1 cellular context compared by ENCODE assay signal in the genomic region with DNA sequence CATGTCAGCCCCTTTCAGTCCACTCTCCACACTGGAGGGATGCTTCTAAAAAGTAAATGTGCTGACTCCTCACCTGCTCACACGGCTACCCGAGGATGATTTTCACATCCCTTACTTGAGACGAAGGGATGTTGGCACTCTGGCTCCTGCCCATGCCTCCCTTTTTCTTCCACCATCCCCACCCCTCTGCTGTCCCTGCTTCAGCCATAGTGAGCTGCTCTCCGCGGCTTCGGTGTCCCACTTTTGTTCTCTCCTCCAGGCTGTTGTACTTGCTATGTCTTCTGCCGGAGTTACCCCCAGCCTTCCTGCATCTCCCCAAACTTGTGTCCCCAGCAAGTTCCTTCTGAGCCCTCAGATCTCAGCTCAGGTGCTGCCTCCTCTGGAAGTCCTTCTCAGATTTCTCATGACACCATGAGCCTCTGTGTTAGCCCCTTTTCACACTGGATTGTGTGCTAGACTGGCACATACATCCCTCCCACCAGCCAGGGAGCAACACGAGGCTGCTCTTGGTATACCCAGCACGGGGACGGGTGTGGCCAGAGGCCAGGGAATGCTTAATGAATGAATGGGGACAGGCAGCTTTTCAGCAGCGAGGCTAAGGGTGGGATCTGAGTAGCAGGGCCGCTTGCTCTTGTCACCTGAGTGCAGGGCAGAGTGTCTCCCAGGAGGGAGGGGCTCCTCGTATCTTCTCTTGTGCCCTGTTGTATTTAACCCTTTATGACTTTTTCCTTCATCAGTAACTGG.
TF ChIP-seq lines count a peak whose summit lies in the region.

No MANE protein-coding gene starts in this region.

TF ChIP-seq in IMR-90, 13 proteins besides CTCF, POLR2A, EP300 and RAD21 (continued from another document):
- TF ChIP-seq SMC3 (IDR thresholded peaks at IDR 0.05; ENCODE audit: low read depth, low read length) (no peak), RCOR1 (IDR thresholded peaks at IDR 0.05; ENCODE audit: insufficient replicate concordance, low read length) (no peak), MAZ (IDR thresholded peaks at IDR 0.05; ENCODE audit: borderline replicate concordance, low read depth, low read length) (no peak), USF2 (IDR thresholded peaks at IDR 0.05; ENCODE audit: low read depth, low read length) (no peak)
TF ChIP-seq in IMR-90: peak in this region for 0.
